Comparison of ENCODE assay signal across 34 cellular contexts in the genomic region with DNA sequence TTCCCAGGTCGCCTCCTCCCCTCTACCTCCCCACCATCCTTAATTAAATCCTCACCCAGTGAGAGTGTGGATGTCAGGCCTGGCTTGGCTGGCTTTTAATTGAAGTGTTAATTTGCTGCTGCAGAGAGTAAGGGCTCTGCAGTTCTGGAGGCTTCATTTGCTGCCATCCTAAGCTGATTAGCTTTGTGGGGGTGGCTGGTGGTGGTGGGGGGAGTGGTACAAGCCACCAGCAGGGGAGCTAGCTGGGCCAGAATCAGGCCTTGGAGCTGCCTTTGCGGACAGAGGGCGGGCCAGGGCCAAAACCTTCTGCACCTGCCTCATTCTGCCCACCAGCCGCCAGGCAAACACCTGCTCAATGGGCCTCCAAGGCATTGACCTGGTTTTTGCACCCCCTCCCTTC. TPM values are rescaled to one million over a fixed set of nuclear protein-coding genes. Genes with fewer than 3 reads are reported as not detected.
A peak's percentile ranks its signal among the peaks of the same experiment; 100 is the strongest.
DNase-seq lines count a peak whose midpoint lies in the region; ATAC-seq and TF ChIP-seq lines count a peak whose summit lies in the region.
"Had no signal": no experiment of that assay in that cellular context is flagged by ENCODE, and none has a peak within 500 bp of the region (broad histone marks: within the 10 kb centered on the region; RNA-seq: fewer than 3 reads in every experiment).

No MANE protein-coding gene starts in this region.

- intact Hi-C loops in spleen (cut with DNase I; ENCODE audit: low total_unique reads): no loop called here

- H3K4me1 ChIP-seq in RWPE2 (ENCODE audit: insufficient read depth, poor library complexity, severe bottlenecking): no peaks in the 10 kb centered on the region
- peaks cover 0 to 6% (median 0%) of the 10 kb centered on the region in 6 donors for H3K4me1 ChIP-seq in spleen
- H3K4me1 ChIP-seq: A549, lower lobe of right lung, vagina had no signal

- DNase-seq in NCI-H2107 treated with DMSO at 0.1 percent for 48 hours (lab: John Stamatoyannopoulos, UW; ENCODE audit: unreplicated experiment) (peak; percentile 54), NCI-H2107 (lab: John Stamatoyannopoulos, UW) (no peak), H7 (peak; percentile 79), RWPE2 (ENCODE audit: low spot score) (peak; percentile 49), iPS-NIHi7 (ENCODE audit: extremely low spot score) (peak; percentile 33), SIG-M5 treated with dmso at 0.1 percent for 504 hours (lab: John Stamatoyannopoulos, UW; ENCODE audit: unreplicated experiment) (no peak), foreskin fibroblast (no peak), spleen (no peak)
- DNase-seq: activated B cell treated with CpG ODN at 0.5 μM for 24 hours; activated CD4-positive, alpha-beta T cell treated with anti-CD3 and anti-CD28 coated beads, Interleukin-2, amount 50 U/mL, for 1 hour; activated CD8-positive, alpha-beta memory T cell treated with anti-CD3 and anti-CD28 coated beads, Interleukin-2, amount 10 ng/mL, durations not matched to agents 7 days and 5 days; activated naive CD4-positive, alpha-beta T cell treated with Interleukin-2 at 50 U/mL for 16 hours; activated T-cell treated with anti-CD3 and anti-CD28 coated beads, Interleukin-2, amount 50 U/mL, for 48 hours; AML-193; CD8-positive, alpha-beta T cell; DMS53; GM23248; head of caudate nucleus; IMR-90; kidney glomerular epithelial cell; lower lobe of right lung; mucosa of descending colon; NCI-H1048; NCI-H2081 treated with DMSO at 0.1 percent for 48 hours; NCI-H526 treated with DMSO at 0.1 percent for 48 hours; stimulated activated naive CD8-positive, alpha-beta T cell treated with anti-CD3 and anti-CD28 coated beads, Interleukin-15, amount 100 ng/mL, for 72 hours had no signal

- H3K9me3 ChIP-seq in RWPE2 (ENCODE audit: severe bottlenecking) (no peaks in the 10 kb centered on the region), spleen (no peaks in the 10 kb centered on the region)
- H3K9me3 ChIP-seq: A549, lower lobe of right lung, mucosa of descending colon, vagina had no signal

- H3K36me3 ChIP-seq in H7 (replicated peaks; ENCODE audit: control insufficient read depth, insufficient read depth, low read length) (no peaks in the 10 kb centered on the region), RWPE2 (ENCODE audit: low read depth) (no peaks in the 10 kb centered on the region), spleen (no peaks in the 10 kb centered on the region)
- H3K36me3 ChIP-seq: lower lobe of right lung, vagina had no signal

- no peak for TF ChIP-seq CTCF in RWPE2 (IDR thresholded peaks at IDR 0.05; ENCODE audit: poor library complexity, severe bottlenecking)
- no peak for TF ChIP-seq CTCF in foreskin fibroblast (IDR thresholded peaks at IDR 0.05; ENCODE audit: low read depth, low read length)
- TF ChIP-seq CTCF in spleen (IDR thresholded peaks at IDR 0.05 in 8 of 11, conservative IDR thresholded peaks at IDR 0.05 in 3 of 11): no peak

- no peak overlapping the region for H3K27ac ChIP-seq in RWPE2 (ENCODE audit: poor library complexity, severe bottlenecking)
- H3K27ac ChIP-seq in spleen: no peak overlapping the region
- H3K27ac ChIP-seq: A549, epithelial cell of prostate, GM23248, lower lobe of right lung, vagina had no signal

- ATAC-seq in RWPE2 (ENCODE audit: low read depth): no peak
- ATAC-seq: A549; activated CD8-positive, alpha-beta memory T cell treated with anti-CD3 and anti-CD28 coated beads, Interleukin-2, amount 10 ng/mL, durations not matched to agents 7 days and 5 days; CD8-positive, alpha-beta T cell; lower lobe of right lung; mucosa of descending colon; Right ventricle myocardium inferior; stimulated activated naive CD8-positive, alpha-beta T cell treated with anti-CD3 and anti-CD28 coated beads, Interleukin-15, amount 100 ng/mL, for 72 hours had no signal

- peaks cover 40% of the 10 kb centered on the region; the same call in 1 of the 2 replicates for H3K27me3 ChIP-seq in H7 (ENCODE audit: control insufficient read depth, insufficient read depth, low read length)
- H3K27me3 ChIP-seq in RWPE2 (ENCODE audit: insufficient read depth, poor library complexity, severe bottlenecking): no peaks in the 10 kb centered on the region
- peaks cover 0 to 45% (median 0%) of the 10 kb centered on the region in 7 donors for H3K27me3 ChIP-seq in spleen (replicated peaks in 1 of 7)

- H3K4me3 ChIP-seq in H7 (ENCODE audit: insufficient read depth, low read depth, low read length) (no peak overlapping the region), RWPE2 (ENCODE audit: severe bottlenecking) (no peak overlapping the region), foreskin fibroblast (ENCODE audit: low read depth in 1 of 2, low read length in 2 of 2) (no peak overlapping the region), spleen (no peak overlapping the region)
- H3K4me3 ChIP-seq: A549, GM23248, lower lobe of right lung, mucosa of descending colon, vagina had no signal

- TF ChIP-seq POLR2A in spleen (IDR thresholded peaks at IDR 0.05): no peak

- WGBS in spleen, 5 donors: 76 to 98% (median 84%) methylated on average over 3 to 4 of the region's 4 CpGs

RNA-seq across cellular contexts. Expression of gene TIFAB, which starts 26.8 kb away (rescaled TPM):
- total RNA-seq in H7 (2014; rRNA removed; shearing (Covaris generic)): not detected in 2 replicates
- 1 to 10 TPM in 4 of 7 donors, under 1 TPM in 3; 0.37 to 4.0 (median 1.8) TPM for total RNA-seq in spleen
- 1 to 10 TPM in 1 of 3 donors, under 1 TPM in 2; 0.48 to 1.4 (median 0.74) TPM for polyA plus RNA-seq in spleen
- total RNA-seq: activated B cell treated with CpG ODN at 0.5 μM for 24 hours; activated CD8-positive, alpha-beta memory T cell treated with anti-CD3 and anti-CD28 coated beads, Interleukin-2, amount 10 ng/mL, durations not matched to agents 7 days and 5 days; CD8-positive, alpha-beta T cell; GM23248; IMR-90; OCI-LY7; osteocyte; Right ventricle myocardium inferior; vagina had no signal
- polyA plus RNA-seq: A549, GM23248, IMR-90 had no signal

RNA-seq across cellular contexts. Expression of gene DCANP1, which starts 31.8 kb away (rescaled TPM):
- total RNA-seq in H7 (2014; rRNA removed; shearing (Covaris generic)): not detected in 2 replicates
- 1 to 10 TPM in 2 of 7 donors, under 1 TPM in 5; 0.29 to 1.2 (median 0.70) TPM for total RNA-seq in spleen
- polyA plus RNA-seq in spleen: 1 to 10 TPM in 1 of 3 donors, under 1 TPM in 2; 0.23 to 2.4 (median 0.96) TPM
- total RNA-seq: activated B cell treated with CpG ODN at 0.5 μM for 24 hours; activated CD8-positive, alpha-beta memory T cell treated with anti-CD3 and anti-CD28 coated beads, Interleukin-2, amount 10 ng/mL, durations not matched to agents 7 days and 5 days; CD8-positive, alpha-beta T cell; GM23248; IMR-90; lower lobe of right lung; mucosa of descending colon; OCI-LY7; osteocyte; Right ventricle myocardium inferior; skeletal muscle tissue; vagina had no signal
- polyA plus RNA-seq: A549, adipose tissue, GM23248, IMR-90 had no signal

RNA-seq across cellular contexts. Expression of gene NEUROG1, which starts 56.8 kb away (rescaled TPM):
- total RNA-seq in H7 (2014; rRNA removed; shearing (Covaris generic)): not detected in 2 replicates
- total RNA-seq in spleen: not detected
- not detected for polyA plus RNA-seq in spleen
- total RNA-seq: activated B cell treated with CpG ODN at 0.5 μM for 24 hours; activated CD8-positive, alpha-beta memory T cell treated with anti-CD3 and anti-CD28 coated beads, Interleukin-2, amount 10 ng/mL, durations not matched to agents 7 days and 5 days; CD8-positive, alpha-beta T cell; GM23248; IMR-90; lower lobe of right lung; mucosa of descending colon; OCI-LY7; osteocyte; Right ventricle myocardium inferior; skeletal muscle tissue; vagina had no signal
- polyA plus RNA-seq: A549, adipose tissue, GM23248, IMR-90 had no signal

Comparison
In these comparisons a context has a peak if more than half of its experiments do, and no peak if none do; other contexts are left out.
1. DNase-seq: peak in NCI-H2107 treated with DMSO at 0.1 percent for 48 hours (single experiment), H7 (single experiment), RWPE2 (single experiment) and iPS-NIHi7 (single experiment); none in NCI-H2107 (single experiment), SIG-M5 treated with dmso at 0.1 percent for 504 hours (single experiment), foreskin fibroblast (0 of 2) and spleen (single experiment).